ENCODE assay signal across 20 cellular contexts in the genomic region with DNA sequence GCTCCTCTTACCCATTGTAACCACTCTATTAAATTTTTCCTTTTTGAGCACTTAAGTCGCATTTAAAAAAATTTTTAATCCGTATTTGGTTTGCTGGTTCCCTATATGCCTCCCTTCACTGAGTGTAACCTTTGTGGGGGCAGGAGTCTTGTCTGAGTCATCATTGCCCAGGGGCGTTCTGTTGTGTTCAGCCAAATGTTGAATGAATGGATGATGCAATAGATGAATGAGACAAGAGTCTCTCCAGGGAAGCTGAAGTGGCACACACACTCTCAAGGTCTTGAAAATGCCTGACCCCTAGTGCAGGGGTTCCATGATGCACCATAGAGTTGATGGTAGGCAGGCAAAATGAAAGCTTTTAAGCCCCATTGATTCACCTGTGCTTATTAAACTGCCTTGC.
"Had no signal": no experiment of that assay in that cellular context is flagged by ENCODE, and none has a peak within 500 bp of the region (broad histone marks: within the 10 kb centered on the region; RNA-seq: fewer than 3 reads in every experiment).

No MANE protein-coding gene starts in this region.

- H3K4me1 ChIP-seq: body of pancreas, esophagus squamous epithelium, right atrium auricular region had no signal

- H3K9me3 ChIP-seq: body of pancreas, esophagus squamous epithelium, right atrium auricular region had no signal

- H3K4me3 ChIP-seq: body of pancreas, coronary artery, esophagus squamous epithelium, right atrium auricular region, skin epidermis had no signal

- H3K27me3 ChIP-seq: body of pancreas, esophagus squamous epithelium, right atrium auricular region had no signal

- DNase-seq: activated CD4-positive, alpha-beta T cell treated with anti-CD3 and anti-CD28 coated beads, Interleukin-2, amount 10 ng/mL, durations not matched to agents 7 days and 5 days; activated CD4-positive, CD25-positive, alpha-beta regulatory T cell; activated CD8-positive, alpha-beta memory T cell treated with anti-CD3 and anti-CD28 coated beads, Interleukin-2, amount 50 U/mL, for 48 hours; activated gamma-delta T cell treated with Interleukin-2 at 50 U/mL for 16 hours; activated naive CD8-positive, alpha-beta T cell treated with anti-CD3 and anti-CD28 coated beads for 36 hours; activated T-cell treated with anti-CD3 and anti-CD28 coated beads, Interleukin-2, amount 50 U/mL, for 72 hours; amygdala; body of pancreas; effector CD4-positive, alpha-beta T cell; esophagus squamous epithelium; kidney glomerular epithelial cell; left ventricle myocardium superior; occipital lobe; stimulated activated CD4-positive, alpha-beta T cell treated with anti-CD3 and anti-CD28 coated beads, Interleukin-15, amount 100 ng/mL, for 24 hours; stimulated activated CD4-positive, alpha-beta T cell treated with anti-CD3 and anti-CD28 coated beads, Interleukin-4, amount 100 ng/mL, for 24 hours; stimulated activated naive CD4-positive, alpha-beta T cell treated with Interleukin-2 at 50 U/mL for 16 hours; trophoblast cell had no signal

- H3K27ac ChIP-seq: body of pancreas, coronary artery, esophagus squamous epithelium, right atrium auricular region, skin epidermis had no signal

- ATAC-seq: activated T-cell treated with anti-CD3 and anti-CD28 coated beads, Interleukin-2, amount 50 U/mL, for 72 hours; body of pancreas; left ventricle myocardium superior had no signal

- H3K36me3 ChIP-seq: esophagus squamous epithelium, right atrium auricular region had no signal
